ENCODE assay signal across 15 cellular contexts in genomic region chr6:5112065-5112799, GRCh38. TPM values are rescaled to one million over a fixed set of nuclear protein-coding genes. Genes with fewer than 3 reads are reported as not detected.
A peak's percentile ranks its signal among the peaks of the same experiment; 100 is the strongest.
DNase-seq lines count a peak whose midpoint lies in the region; ATAC-seq, FAIRE-seq and TF ChIP-seq lines count a peak whose summit lies in the region.
"Had no signal": no experiment of that assay in that cellular context is flagged by ENCODE, and none has a peak within 500 bp of the region (broad histone marks: within the 10 kb centered on the region; RNA-seq: fewer than 3 reads in every experiment).

No MANE protein-coding gene starts in this region.

- no peak for TF ChIP-seq CTCF in astrocyte (IDR thresholded peaks at IDR 0.05; ENCODE audit: insufficient read depth, low read depth, low read length)

- H3K4me3 Mint-ChIP-seq in astrocyte (ENCODE audit: unreplicated experiment) = no peak overlapping the region
- H3K4me3 Mint-ChIP-seq: nephron had no signal

- H3K9ac ChIP-seq in astrocyte (ENCODE audit: low read length) = no peak overlapping the region

- no peak overlapping the region for H3K4me2 ChIP-seq in astrocyte (ENCODE audit: low read length)

- no peak for ATAC-seq in left ventricle myocardium superior
- no peak for ATAC-seq in HG03460 (IDR thresholded peaks at IDR 0.05; ENCODE audit: unreplicated experiment)

- H3K4me1 ChIP-seq in astrocyte (ENCODE audit: insufficient read depth, low read length) = no peaks in the 10 kb centered on the region
- H3K4me1 ChIP-seq: colonic mucosa, tibial nerve had no signal

- H4K20me1 ChIP-seq in astrocyte (ENCODE audit: insufficient read depth, low read length) = peaks cover 24% of the 10 kb centered on the region

- H3K4me1 Mint-ChIP-seq in astrocyte (ENCODE audit: low read depth, unreplicated experiment) = peaks cover 11% of the 10 kb centered on the region

- intact Hi-C loops in cardiac septum (cut with DNase I) = no loop called here
- intact Hi-C loops in left ventricle myocardium superior (cut with micrococcal nuclease) = no loop called here

- H3K9me3 ChIP-seq in astrocyte (ENCODE audit: insufficient read depth, low read depth, low read length) = no peaks in the 10 kb centered on the region
- H3K9me3 ChIP-seq: colonic mucosa, tibial nerve had no signal

- no peak overlapping the region for H3K4me3 ChIP-seq in astrocyte (ENCODE audit: insufficient read depth, low read depth, low read length)
- H3K4me3 ChIP-seq: colonic mucosa, tibial nerve had no signal

- H3K27ac ChIP-seq in astrocyte (ENCODE audit: low read depth, low read length) = no peak overlapping the region
- H3K27ac ChIP-seq: colonic mucosa, tibial nerve had no signal

- H3K27me3 ChIP-seq in astrocyte (ENCODE audit: insufficient read depth, low read length) = no peaks in the 10 kb centered on the region
- H3K27me3 ChIP-seq: colonic mucosa, tibial nerve had no signal

- peaks cover 5% of the 10 kb centered on the region for H3K9me3 Mint-ChIP-seq in astrocyte (ENCODE audit: unreplicated experiment)
- H3K9me3 Mint-ChIP-seq: nephron had no signal

- H3K79me2 ChIP-seq in astrocyte (ENCODE audit: insufficient read depth, low read length) = no peaks in the 10 kb centered on the region

- H3K36me3 ChIP-seq in astrocyte (ENCODE audit: insufficient read depth, low read length) = no peaks in the 10 kb centered on the region
- H3K36me3 ChIP-seq: colonic mucosa had no signal

- no peak overlapping the region for H2AFZ ChIP-seq in astrocyte (ENCODE audit: low read depth, low read length)

- H3K27me3 Mint-ChIP-seq in astrocyte (ENCODE audit: low read depth, unreplicated experiment) = peaks cover 4% of the 10 kb centered on the region

- peaks cover 13% of the 10 kb centered on the region for H3K36me3 Mint-ChIP-seq in astrocyte (ENCODE audit: low read depth, unreplicated experiment)

- no peak for FAIRE-seq in astrocyte (lab: Jason Lieb, UNC)

- H3K27ac Mint-ChIP-seq in astrocyte (ENCODE audit: unreplicated experiment) = no peak overlapping the region
- H3K27ac Mint-ChIP-seq: nephron had no signal

- DNase-seq in cardiac septum (ENCODE audit: low spot score) (peak; percentile 55), left ventricle myocardium superior (no peak), astrocyte (ENCODE audit: low read depth) (peak; percentile 75), hepatic stellate cell (ENCODE audit: low spot score) (peak; percentile 80), NAMALWA (ENCODE audit: low spot score) (no peak), midbrain (lab: John Stamatoyannopoulos, UW) (no peak), superior temporal gyrus (ENCODE audit: extremely low spot score) (no peak)
- DNase-seq: activated gamma-delta T cell treated with Interleukin-2 at 50 U/mL for 16 hours, colonic mucosa, DMS79 treated with DMSO at 0.1 percent for 48 hours, foreskin melanocyte, T-helper 9 cell had no signal

RNA-seq across cellular contexts. Expression of gene PPP1R3G, which starts 27.1 kb away (rescaled TPM):
- total RNA-seq in cardiac septum (7.7 TPM), left ventricle myocardium superior (13.9 TPM), astrocyte (0.39 and 0.70 TPM in 2 replicates)

Comparison
In these comparisons a context has a peak if more than half of its experiments do, and no peak if none do; other contexts are left out.
1. DNase-seq: peak in cardiac septum (single experiment), astrocyte (single experiment) and hepatic stellate cell (single experiment); none in left ventricle myocardium superior (single experiment), NAMALWA (single experiment), midbrain (single experiment) and superior temporal gyrus (single experiment).